15 cellular contexts compared by ENCODE assay signal in genomic region chr14:104999361-104999760, GRCh38. TPM values are rescaled to one million over a fixed set of nuclear protein-coding genes. Genes with fewer than 3 reads are reported as not detected.
"Had no signal": no experiment of that assay in that cellular context is flagged by ENCODE, and none has a peak within 500 bp of the region (broad histone marks: within the 10 kb centered on the region; RNA-seq: fewer than 3 reads in every experiment).

No MANE protein-coding gene starts in this region.

- H3K27me3 ChIP-seq: esophagus squamous epithelium, tibial artery had no signal

- DNase-seq: activated B cell treated with CpG ODN at 0.5 μM for 24 hours; activated CD4-positive, alpha-beta T cell treated with anti-CD3 and anti-CD28 coated beads, Interleukin-2, amount 10 ng/mL, durations not matched to agents 24 days and 14 days; activated CD8-positive, alpha-beta memory T cell treated with anti-CD3 and anti-CD28 coated beads, Interleukin-2, amount 50 U/mL, for 48 hours; activated gamma-delta T cell treated with Interleukin-2 at 50 U/mL for 16 hours; activated T-cell treated with anti-CD3 and anti-CD28 coated beads, Interleukin-2, amount 50 U/mL, for 72 hours; cortex of kidney; effector CD4-positive, alpha-beta T cell; esophagus squamous epithelium; midbrain; retina; stimulated activated CD4-positive, alpha-beta T cell treated with anti-CD3 and anti-CD28 coated beads, Interleukin-4, amount 100 ng/mL, for 1 hour; stimulated activated naive CD4-positive, alpha-beta T cell; tibial artery had no signal

- H3K9me3 ChIP-seq: esophagus squamous epithelium, tibial artery had no signal

- H3K4me3 ChIP-seq: esophagus squamous epithelium, lung, tibial artery had no signal

- H3K27ac ChIP-seq: esophagus squamous epithelium, tibial artery had no signal

- H3K4me1 ChIP-seq: tibial artery had no signal

- FAIRE-seq: urothelium cell line had no signal

RNA-seq across cellular contexts. Expression of gene AHNAK2, which starts 21.2 kb away (rescaled TPM):
- total RNA-seq: activated B cell treated with CpG ODN at 0.5 μM for 24 hours had no signal
